Comparison of ENCODE assay signal across 2 cellular contexts in genomic region chr22:49240016-49240380, GRCh38.
TF ChIP-seq lines count a peak whose summit lies in the region.

No MANE protein-coding gene starts in this region.

TF ChIP-seq in H1, 55 proteins besides CTCF, POLR2A, EP300 and RAD21:
- TF ChIP-seq CTBP2 (IDR thresholded peaks at IDR 0.05; ENCODE audit: borderline replicate concordance, insufficient read depth, insufficient read length, low read length) = no peak
- no peak for TF ChIP-seq TCF12 (IDR thresholded peaks at IDR 0.05; ENCODE audit: low read depth, low read length)
- TF ChIP-seq TAF7 (optimal IDR thresholded peaks at IDR 0.05; ENCODE audit: borderline replicate concordance, low read depth, low read length) = no peak
TF ChIP-seq in H1: peak in this region for 0.

TF ChIP-seq in WTC11, 78 proteins besides CTCF, POLR2A, EP300 and RAD21:
- TF ChIP-seq, protein P1, sequence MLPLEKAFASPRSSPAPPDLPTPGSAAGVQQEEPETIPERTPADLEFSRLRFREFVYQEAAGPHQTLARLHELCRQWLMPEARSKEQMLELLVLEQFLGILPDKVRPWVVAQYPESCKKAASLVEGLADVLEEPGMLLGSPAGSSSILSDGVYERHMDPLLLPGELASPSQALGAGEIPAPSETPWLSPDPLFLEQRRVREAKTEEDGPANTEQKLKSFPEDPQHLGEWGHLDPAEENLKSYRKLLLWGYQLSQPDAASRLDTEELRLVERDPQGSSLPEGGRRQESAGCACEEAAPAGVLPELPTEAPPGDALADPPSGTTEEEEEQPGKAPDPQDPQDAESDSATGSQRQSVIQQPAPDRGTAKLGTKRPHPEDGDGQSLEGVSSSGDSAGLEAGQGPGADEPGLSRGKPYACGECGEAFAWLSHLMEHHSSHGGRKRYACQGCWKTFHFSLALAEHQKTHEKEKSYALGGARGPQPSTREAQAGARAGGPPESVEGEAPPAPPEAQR (CRISPR knock-in tag; IDR thresholded peaks at IDR 0.05) = no peak
- TF ChIP-seq ZNF423 (CRISPR knock-in tag; IDR thresholded peaks at IDR 0.05) = no peak
- TF ChIP-seq ZNF512 (CRISPR knock-in tag; IDR thresholded peaks at IDR 0.05; ENCODE audit: borderline replicate concordance) = no peak
- TF ChIP-seq KAT7 (CRISPR knock-in tag; IDR thresholded peaks at IDR 0.05; ENCODE audit: borderline replicate concordance) = no peak
- no peak for TF ChIP-seq HMGXB4 (CRISPR knock-in tag; IDR thresholded peaks at IDR 0.05)
- no peak for TF ChIP-seq NFATC4 (CRISPR knock-in tag; IDR thresholded peaks at IDR 0.05)
- no peak for TF ChIP-seq GTF2I (CRISPR knock-in tag; conservative IDR thresholded peaks at IDR 0.05)
- TF ChIP-seq ZNF219 (CRISPR knock-in tag; IDR thresholded peaks at IDR 0.05; ENCODE audit: borderline replicate concordance) = no peak
- TF ChIP-seq ATF3 (CRISPR knock-in tag; conservative IDR thresholded peaks at IDR 0.05) = no peak
- TF ChIP-seq, protein P2, sequence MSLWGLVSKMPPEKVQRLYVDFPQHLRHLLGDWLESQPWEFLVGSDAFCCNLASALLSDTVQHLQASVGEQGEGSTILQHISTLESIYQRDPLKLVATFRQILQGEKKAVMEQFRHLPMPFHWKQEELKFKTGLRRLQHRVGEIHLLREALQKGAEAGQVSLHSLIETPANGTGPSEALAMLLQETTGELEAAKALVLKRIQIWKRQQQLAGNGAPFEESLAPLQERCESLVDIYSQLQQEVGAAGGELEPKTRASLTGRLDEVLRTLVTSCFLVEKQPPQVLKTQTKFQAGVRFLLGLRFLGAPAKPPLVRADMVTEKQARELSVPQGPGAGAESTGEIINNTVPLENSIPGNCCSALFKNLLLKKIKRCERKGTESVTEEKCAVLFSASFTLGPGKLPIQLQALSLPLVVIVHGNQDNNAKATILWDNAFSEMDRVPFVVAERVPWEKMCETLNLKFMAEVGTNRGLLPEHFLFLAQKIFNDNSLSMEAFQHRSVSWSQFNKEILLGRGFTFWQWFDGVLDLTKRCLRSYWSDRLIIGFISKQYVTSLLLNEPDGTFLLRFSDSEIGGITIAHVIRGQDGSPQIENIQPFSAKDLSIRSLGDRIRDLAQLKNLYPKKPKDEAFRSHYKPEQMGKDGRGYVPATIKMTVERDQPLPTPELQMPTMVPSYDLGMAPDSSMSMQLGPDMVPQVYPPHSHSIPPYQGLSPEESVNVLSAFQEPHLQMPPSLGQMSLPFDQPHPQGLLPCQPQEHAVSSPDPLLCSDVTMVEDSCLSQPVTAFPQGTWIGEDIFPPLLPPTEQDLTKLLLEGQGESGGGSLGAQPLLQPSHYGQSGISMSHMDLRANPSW (CRISPR knock-in tag; conservative IDR thresholded peaks at IDR 0.05; ENCODE audit: low read depth) = no peak
- no peak for TF ChIP-seq E2F4 (CRISPR knock-in tag; IDR thresholded peaks at IDR 0.05; ENCODE audit: borderline replicate concordance, low read depth)
- TF ChIP-seq ZNF396 (CRISPR knock-in tag; IDR thresholded peaks at IDR 0.05; ENCODE audit: borderline replicate concordance) = no peak
- TF ChIP-seq PRDM15 (CRISPR knock-in tag; IDR thresholded peaks at IDR 0.05) = no peak
- no peak for TF ChIP-seq TEAD1 (CRISPR knock-in tag; IDR thresholded peaks at IDR 0.05)
- TF ChIP-seq ZNF232 (CRISPR knock-in tag; IDR thresholded peaks at IDR 0.05) = no peak
- TF ChIP-seq SMAD3 (CRISPR knock-in tag; IDR thresholded peaks at IDR 0.05; ENCODE audit: borderline replicate concordance) = no peak
- TF ChIP-seq CREB1 (CRISPR knock-in tag; IDR thresholded peaks at IDR 0.05) = no peak
- no peak for TF ChIP-seq NFYB (CRISPR knock-in tag; conservative IDR thresholded peaks at IDR 0.05; ENCODE audit: low read depth)
- no peak for TF ChIP-seq ZNF138 (CRISPR knock-in tag; conservative IDR thresholded peaks at IDR 0.05)
- no peak for TF ChIP-seq ESRRA (CRISPR knock-in tag; IDR thresholded peaks at IDR 0.05; ENCODE audit: borderline replicate concordance)
